ENCODE assay signal across 26 cellular contexts in the genomic region with DNA sequence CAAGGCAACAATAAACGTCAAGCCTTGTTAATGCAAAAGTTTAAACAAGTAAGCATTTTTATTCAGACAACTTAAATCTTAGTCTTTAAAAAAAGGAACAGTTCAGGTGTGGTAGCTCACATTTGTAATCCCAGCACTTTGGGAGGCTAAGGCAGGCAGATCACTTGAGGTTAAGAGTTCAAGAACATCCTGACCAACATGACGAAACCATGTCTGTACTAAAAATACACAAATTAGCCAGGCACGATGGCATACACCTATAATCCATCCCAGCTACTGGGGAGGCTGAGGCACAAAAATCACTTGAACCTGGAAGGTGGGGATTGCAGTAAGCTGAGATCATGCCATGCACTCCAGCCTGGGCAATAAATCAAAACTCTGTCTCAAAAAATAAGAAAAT.
"Had no signal": no experiment of that assay in that cellular context is flagged by ENCODE, and none has a peak within 500 bp of the region (broad histone marks: within the 10 kb centered on the region; RNA-seq: fewer than 3 reads in every experiment).

No MANE protein-coding gene starts in this region.

- H3K36me3 ChIP-seq: stomach, suprapubic skin, thoracic aorta, thyroid gland, tibial artery, transverse colon, upper lobe of left lung, upper lobe of right lung, uterus had no signal

- ATAC-seq: stimulated activated effector memory CD8-positive, alpha-beta T cell treated with anti-CD3 and anti-CD28 coated beads, Interleukin-12 subunit alpha, Interleukin-12 subunit beta, amount 100 ng/mL, for 72 hours; stimulated activated memory B cell treated with anti-CD40 and anti-IgM and Interleukin-4, amounts not matched to agents 10 μg/mL and 1 μg/mL and 100 μg/mL, for 72 hours; stimulated activated naive B cell treated with anti-CD40 and anti-IgM and Interleukin-4, amounts not matched to agents 10 μg/mL and 1 μg/mL and 100 μg/mL, for 72 hours; stimulated activated naive CD8-positive, alpha-beta T cell treated with anti-CD3 and anti-CD28 coated beads, Interleukin-15, amount 100 ng/mL, for 72 hours; stimulated activated naive CD8-positive, alpha-beta T cell treated with anti-CD3 and anti-CD28 coated beads, Interleukin-15, Interleukin-2, amounts not matched to agents 100 U/mL and 50 U/mL, for 24 hours; upper lobe of right lung had no signal

- H3K27me3 ChIP-seq: stomach, suprapubic skin, testis, thyroid gland, tibial artery, tibial nerve, transverse colon, upper lobe of left lung, upper lobe of right lung, uterus had no signal

- H3K27ac ChIP-seq: stomach, suprapubic skin, testis, thoracic aorta, thyroid gland, tibial artery, tibial nerve, transverse colon, upper lobe of left lung, upper lobe of right lung, uterus had no signal

- DNase-seq: stimulated activated CD4-positive, alpha-beta T cell treated with anti-CD3 and anti-CD28 coated beads, Interleukin-2, amount 100 ng/mL, for 48 hours; stimulated activated CD4-positive, alpha-beta T cell treated with anti-CD3 and anti-CD28 coated beads, Interleukin-4, amount 100 ng/mL, for 1 hour; stimulated activated CD4-positive, alpha-beta T cell treated with anti-CD3 and anti-CD28 coated beads, Interleukin-4, amount 100 ng/mL, for 24 hours; stimulated activated CD4-positive, alpha-beta T cell treated with anti-CD3 and anti-CD28 coated beads, Interleukin-4, amount 100 ng/mL, for 4 hours; stimulated activated CD8-positive, alpha-beta memory T cell treated with anti-CD3 and anti-CD28 coated beads, Interleukin-4, amount 100 ng/mL, for 48 hours; stimulated activated naive B cell treated with anti-CD40 and anti-IgM and Interleukin-4, amounts not matched to agents 10 μg/mL and 1 μg/mL and 100 μg/mL, for 72 hours; stimulated activated naive CD4-positive, alpha-beta T cell; stimulated activated naive CD4-positive, alpha-beta T cell treated with Interleukin-2 at 50 U/mL for 16 hours; stimulated activated naive CD8-positive, alpha-beta T cell treated with anti-CD3 and anti-CD28 coated beads, Interleukin-15, amount 100 ng/mL, for 72 hours; stimulated activated naive CD8-positive, alpha-beta T cell treated with anti-CD3 and anti-CD28 coated beads, Interleukin-15, Interleukin-2, amounts not matched to agents 100 U/mL and 50 U/mL, for 24 hours; stomach; substantia nigra; testis; thyroid gland; tibial artery; transverse colon; trophoblast cell; upper lobe of left lung; upper lobe of right lung; uterus had no signal

- H3K4me1 ChIP-seq: stomach, suprapubic skin, testis, thyroid gland, tibial artery, transverse colon, upper lobe of left lung, upper lobe of right lung, uterus had no signal

- H3K9me3 ChIP-seq: stomach, suprapubic skin, testis, thoracic aorta, thyroid gland, tibial artery, tibial nerve, transverse colon, upper lobe of left lung, upper lobe of right lung, uterus had no signal

- H3K4me3 ChIP-seq: stomach, suprapubic skin, testis, thoracic aorta, thyroid gland, tibial artery, tibial nerve, transverse colon, upper lobe of left lung, upper lobe of right lung, uterus had no signal

- FAIRE-seq: urothelium cell line had no signal
